ENCODE assay signal across 15 cellular contexts in genomic region chr4:14415146-14415545, GRCh38.
DNase-seq lines count a peak whose midpoint lies in the region; ATAC-seq lines count a peak whose summit lies in the region.
"Had no signal": no experiment of that assay in that cellular context is flagged by ENCODE, and none has a peak within 500 bp of the region (broad histone marks: within the 10 kb centered on the region; RNA-seq: fewer than 3 reads in every experiment).

No MANE protein-coding gene starts in this region.

- H3K9me3 ChIP-seq in mesenchymal stem cell (ENCODE audit: control insufficient read depth, low read length): no peaks in the 10 kb centered on the region
- H3K9me3 ChIP-seq: pancreas, testis had no signal

- no peak overlapping the region for H3K4me2 ChIP-seq in mesenchymal stem cell (ENCODE audit: low read length, poor library complexity, severe bottlenecking)

- no peak overlapping the region for H3K23ac ChIP-seq in mesenchymal stem cell (ENCODE audit: low read length in 2 of 2)

- H2AK5ac ChIP-seq in mesenchymal stem cell (ENCODE audit: low read length, severe bottlenecking): no peak overlapping the region

- peak; percentile 40 for DNase-seq in EH (ENCODE audit: low read depth)
- DNase-seq in OCI-M1 (lab: John Stamatoyannopoulos, UW): peak; percentile 39
- DNase-seq in dermis blood vessel endothelial cell: peak; percentile 1
- DNase-seq in mesenchymal stem cell: peak; percentile 29
- no peak for DNase-seq in HuH-7 (ENCODE audit: low spot score)
- DNase-seq in NCI-H524 (lab: John Stamatoyannopoulos, UW): no peak
- DNase-seq: activated naive CD4-positive, alpha-beta T cell; central memory CD4-positive, alpha-beta T cell; pancreas; SHP77; stimulated activated CD4-positive, alpha-beta T cell treated with anti-CD3 and anti-CD28 coated beads, Interleukin-15, amount 100 ng/mL, for 24 hours; testis had no signal

- no peak overlapping the region for H2BK12ac ChIP-seq in mesenchymal stem cell (ENCODE audit: low read length in 2 of 2)

- no peak overlapping the region for H3K18ac ChIP-seq in mesenchymal stem cell (ENCODE audit: low read depth in 1 of 2, low read length in 2 of 2)

- no peak overlapping the region for H2BK15ac ChIP-seq in mesenchymal stem cell (ENCODE audit: low read depth, poor library complexity, severe bottlenecking)

- no peaks in the 10 kb centered on the region for H3K36me3 ChIP-seq in mesenchymal stem cell (ENCODE audit: control insufficient read depth in 1 of 2, insufficient read depth in 2 of 2, low read depth in 1 of 2, low read length in 2 of 2)
- H3K36me3 ChIP-seq: pancreas had no signal

- H3K9ac ChIP-seq in mesenchymal stem cell (ENCODE audit: low read length): no peak overlapping the region

- ATAC-seq in GM21528 (IDR thresholded peaks at IDR 0.05; ENCODE audit: low FRiP score, unreplicated experiment) (no peak), GM18873 (IDR thresholded peaks at IDR 0.05; ENCODE audit: low FRiP score, unreplicated experiment) (no peak)
- ATAC-seq: pancreas had no signal

- no peak overlapping the region for H2BK5ac ChIP-seq in mesenchymal stem cell (ENCODE audit: low read depth, low read length, poor library complexity, severe bottlenecking)

- no peaks in the 10 kb centered on the region for H3K4me1 ChIP-seq in mesenchymal stem cell (ENCODE audit: control insufficient read depth, insufficient read depth, low read depth, low read length)
- H3K4me1 ChIP-seq: testis had no signal

- no peak overlapping the region for H3K4ac ChIP-seq in mesenchymal stem cell (ENCODE audit: low read depth in 1 of 2, low read length in 2 of 2)

- H3K79me1 ChIP-seq in mesenchymal stem cell (replicated peaks; ENCODE audit: low read length, poor library complexity, severe bottlenecking): no peaks in the 10 kb centered on the region

- peaks cover 0 to 2% of the 10 kb centered on the region in 2 experiments for H3K27me3 ChIP-seq in mesenchymal stem cell (ENCODE audit: control insufficient read depth in 1 of 2, insufficient read depth in 1 of 2, low read length in 2 of 2)
- H3K27me3 ChIP-seq: pancreas, testis had no signal

- H2BK120ac ChIP-seq in mesenchymal stem cell (ENCODE audit: low read depth, low read length): no peak overlapping the region

- H3K4me3 ChIP-seq in mesenchymal stem cell (ENCODE audit: insufficient read depth in 1 of 2, low read depth in 1 of 2, low read length in 2 of 2): no peak overlapping the region
- H3K4me3 ChIP-seq: pancreas, testis had no signal

- no peak overlapping the region for H4K8ac ChIP-seq in mesenchymal stem cell (ENCODE audit: low read length)

- no peak overlapping the region for H2AFZ ChIP-seq in mesenchymal stem cell (ENCODE audit: low read depth, low read length)

- no peak overlapping the region for H3K27ac ChIP-seq in mesenchymal stem cell (ENCODE audit: low read length, poor library complexity, severe bottlenecking)
- H3K27ac ChIP-seq: pancreas, testis, VCaP had no signal

- 17% methylated on average over 1 of the region's 1 CpG for WGBS in mesenchymal stem cell

- no peak overlapping the region for H3K14ac ChIP-seq in mesenchymal stem cell (ENCODE audit: low read length in 2 of 2)

- no peak overlapping the region for H4K91ac ChIP-seq in mesenchymal stem cell (ENCODE audit: low read length)

Comparison
In these comparisons a context has a peak if more than half of its experiments do, and no peak if none do; other contexts are left out.
1. DNase-seq: peak in EH (single experiment), OCI-M1 (single experiment), dermis blood vessel endothelial cell (single experiment) and mesenchymal stem cell (single experiment); none in HuH-7 (single experiment) and NCI-H524 (0 of 2).